In genomic region chr9:120892748-120893584, GRCh38 we compare ENCODE assay signal across 8 cellular contexts. TPM values are rescaled to one million over a fixed set of nuclear protein-coding genes. Genes with fewer than 3 reads are reported as not detected.
A peak's percentile ranks its signal among the peaks of the same experiment; 100 is the strongest.
DNase-seq lines count a peak whose midpoint lies in the region; ATAC-seq lines count a peak whose summit lies in the region.

No MANE protein-coding gene starts in this region.

- peaks cover 8 to 19% of the 10 kb centered on the region in 2 donors for H3K4me1 ChIP-seq in muscle layer of duodenum (ENCODE audit: control insufficient read depth in 1 of 2, insufficient read depth in 2 of 2, low read length in 2 of 2)

- H3K27ac Mint-ChIP-seq in activated naive CD4-positive, alpha-beta T cell treated with anti-CD3 and anti-CD28 coated beads, Interleukin-2, amount 50 U/mL, for 72 hours, result peak overlapping the region; percentile 94 to 99

- peak; percentile 91 for DNase-seq in DMS153 (lab: John Stamatoyannopoulos, UW)
- peak; percentile 89 for DNase-seq in RKO (ENCODE audit: low spot score)
- DNase-seq in activated naive CD4-positive, alpha-beta T cell treated with anti-CD3 and anti-CD28 coated beads, Interleukin-2, amount 50 U/mL, for 72 hours (ENCODE audit: low spot score in 2 of 2), result peak; percentile 61 to 80
- no peak for DNase-seq in NCI-H1694 (lab: John Stamatoyannopoulos, UW)
- DNase-seq in C1 segment of cervical spinal cord (lab: John Stamatoyannopoulos, UW), result no peak

- peaks cover 0 to 17% of the 10 kb centered on the region in 2 donors for H3K36me3 Mint-ChIP-seq in activated naive CD4-positive, alpha-beta T cell treated with anti-CD3 and anti-CD28 coated beads, Interleukin-2, amount 50 U/mL, for 72 hours

- H3K4me3 ChIP-seq in muscle layer of duodenum (ENCODE audit: low read depth in 1 of 2, low read length in 2 of 2), result no peak overlapping the region

- ATAC-seq in GM19452 (IDR thresholded peaks at IDR 0.05; ENCODE audit: unreplicated experiment), result peak; percentile 72
- ATAC-seq in HG03442 (IDR thresholded peaks at IDR 0.05; ENCODE audit: unreplicated experiment), result peak; percentile 60
- peak; percentile 71 to 72 for ATAC-seq in activated naive CD4-positive, alpha-beta T cell treated with anti-CD3 and anti-CD28 coated beads, Interleukin-2, amount 50 U/mL, for 72 hours

- no peaks in the 10 kb centered on the region for H3K9me3 ChIP-seq in muscle layer of duodenum (ENCODE audit: control insufficient read depth in 1 of 2, low read length in 2 of 2)

- H3K9me3 Mint-ChIP-seq in activated naive CD4-positive, alpha-beta T cell treated with anti-CD3 and anti-CD28 coated beads, Interleukin-2, amount 50 U/mL, for 72 hours, result peaks cover 0 to 3% of the 10 kb centered on the region in 2 donors

- no peaks in the 10 kb centered on the region for H3K27me3 ChIP-seq in muscle layer of duodenum (ENCODE audit: low read depth, low read length)

- peak overlapping the region; percentile 8 for H3K27ac ChIP-seq in muscle layer of duodenum (ENCODE audit: low read length)

- no peaks in the 10 kb centered on the region for H3K36me3 ChIP-seq in muscle layer of duodenum (ENCODE audit: control insufficient read depth in 1 of 2, insufficient read depth in 2 of 2, low read length in 2 of 2)

RNA-seq across cellular contexts. Expression of gene PHF19, which starts 16.0 kb away (rescaled TPM):
- 100 to 1,000 TPM; 305 to 312 TPM for total RNA-seq in activated naive CD4-positive, alpha-beta T cell treated with anti-CD3 and anti-CD28 coated beads, Interleukin-2, amount 50 U/mL, for 72 hours

RNA-seq across cellular contexts. Expression of gene TRAF1, which starts 33.6 kb away (rescaled TPM):
- 100 to 1,000 TPM in 1 of 2 donors, 10 to 100 TPM in 1; 99.5 to 100 TPM for total RNA-seq in activated naive CD4-positive, alpha-beta T cell treated with anti-CD3 and anti-CD28 coated beads, Interleukin-2, amount 50 U/mL, for 72 hours

RNA-seq across cellular contexts. Expression of gene PSMD5, which starts 50.2 kb away (rescaled TPM):
- 10 to 100 TPM; 74.9 to 75.2 TPM for total RNA-seq in activated naive CD4-positive, alpha-beta T cell treated with anti-CD3 and anti-CD28 coated beads, Interleukin-2, amount 50 U/mL, for 72 hours

Comparison
In these comparisons a context has a peak if more than half of its experiments do, and no peak if none do; other contexts are left out.
1. DNase-seq: peak in DMS153 (single experiment), RKO (single experiment) and activated naive CD4-positive, alpha-beta T cell treated with anti-CD3 and anti-CD28 coated beads, Interleukin-2, amount 50 U/mL, for 72 hours (2 of 2); none in NCI-H1694 (single experiment) and C1 segment of cervical spinal cord (0 of 14).
2. Peak in every context shown above with its lines, with median percentiles within 50 percentile points of each other: ATAC-seq.